Comparison of ENCODE assay signal across 8 cellular contexts in the genomic region with DNA sequence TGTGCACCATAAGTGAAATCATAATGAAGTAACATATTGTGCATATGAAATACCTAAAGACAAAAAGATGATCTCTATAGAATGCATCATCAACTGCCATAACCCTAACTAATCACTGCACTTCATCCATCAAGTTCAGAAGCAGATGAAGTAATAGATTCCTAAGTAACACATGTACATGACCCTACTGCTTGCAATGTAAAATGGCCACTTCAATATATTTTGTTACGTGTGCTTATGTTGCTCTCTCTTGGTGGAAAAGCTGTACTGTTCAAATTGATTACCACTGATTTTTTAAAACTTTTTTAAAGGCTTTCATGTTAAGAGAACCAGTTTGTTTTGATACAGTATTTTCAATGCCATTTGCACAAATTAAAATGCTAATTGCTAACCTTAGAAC.
DNase-seq lines count a peak whose midpoint lies in the region; ATAC-seq, FAIRE-seq and TF ChIP-seq lines count a peak whose summit lies in the region.

No MANE protein-coding gene starts in this region.

- no peak overlapping the region for H3K4me3 ChIP-seq in A549
- no peak overlapping the region for H3K4me3 ChIP-seq in OCI-LY3 (ENCODE audit: low read length)
- no peak overlapping the region for H3K4me3 ChIP-seq in H7 (ENCODE audit: insufficient read depth, low read depth, low read length)

- peak in 1 of 2 experiments; percentile 6 for DNase-seq in A549 (ENCODE audit: low read depth in 1 of 2, low spot score in 1 of 2)
- peak; percentile 24 to 34 for DNase-seq in frontal cortex (ENCODE audit: low spot score in 2 of 2)
- no peak for DNase-seq in GM19239 (ENCODE audit: insufficient read length, low spot score)
- no peak for DNase-seq in H7

- no peak for TF ChIP-seq CTCF in A549 (IDR thresholded peaks at IDR 0.05)
- peak; percentile 55 for TF ChIP-seq CTCF in OCI-LY3 (IDR thresholded peaks at IDR 0.05; ENCODE audit: low read depth, low read length)

- no peak overlapping the region for H2AFZ ChIP-seq in OCI-LY3 (ENCODE audit: low read depth, low read length)

- POLR2A ChIA-PET in A549 (lab: Yijun Ruan, JAX) = no interaction called here

- no peaks in the 10 kb centered on the region for H4K20me1 ChIP-seq in OCI-LY3 (ENCODE audit: insufficient read depth, low read length)

- no peak overlapping the region for H3K4me2 ChIP-seq in A549
- H3K4me2 ChIP-seq in OCI-LY3 (ENCODE audit: low read length) = no peak overlapping the region

- no peaks in the 10 kb centered on the region for H3K27me3 ChIP-seq in OCI-LY3 (ENCODE audit: low read depth, low read length)
- peaks cover 10% of the 10 kb centered on the region; the same call in 1 of the 2 replicates for H3K27me3 ChIP-seq in H7 (ENCODE audit: control insufficient read depth, insufficient read depth, low read length)

- no peak overlapping the region for H3K27ac ChIP-seq in A549
- H3K27ac ChIP-seq in OCI-LY3 (ENCODE audit: low read length) = no peak overlapping the region

- H3K36me3 ChIP-seq in OCI-LY3 (replicated peaks; ENCODE audit: low read depth, low read length) = no peaks in the 10 kb centered on the region
- no peaks in the 10 kb centered on the region for H3K36me3 ChIP-seq in H7 (replicated peaks; ENCODE audit: control insufficient read depth, insufficient read depth, low read length)

- H3K9ac ChIP-seq in OCI-LY3 (ENCODE audit: low read length) = no peak overlapping the region

- no peak for ATAC-seq in A549
- ATAC-seq in GM18870 (IDR thresholded peaks at IDR 0.05; ENCODE audit: unreplicated experiment) = peak; percentile 53
- no peak for ATAC-seq in GM18502 (IDR thresholded peaks at IDR 0.05; ENCODE audit: poor library complexity, unreplicated experiment)
- no peak for ATAC-seq in GM21390 (IDR thresholded peaks at IDR 0.05; ENCODE audit: unreplicated experiment)

- no peak for TF ChIP-seq POLR2A in A549 (IDR thresholded peaks at IDR 0.05; ENCODE audit: low read length)

- peak; percentile 11 to 28; a peak in 1 of 5 replicates for TF ChIP-seq RAD21 in A549 (conservative IDR thresholded peaks at IDR 0.05 in 1 of 2, IDR thresholded peaks at IDR 0.05 in 1 of 2)

- H3K4me1 ChIP-seq in A549 (no peaks in the 10 kb centered on the region), OCI-LY3 (ENCODE audit: low read length) (peaks cover 32% of the 10 kb centered on the region)

- no peak for FAIRE-seq in A549 (lab: Jason Lieb, UNC)
- peak; percentile 64 for FAIRE-seq in frontal cortex (lab: Jason Lieb, UNC)
- FAIRE-seq in GM19239 (lab: Jason Lieb, UNC) = no peak

- WGBS in A549 (ENCODE audit: missing lambda C conversion rate) = 33% methylated on average over 1 of the region's 1 CpG

- H3K9me3 ChIP-seq in A549 (no peaks in the 10 kb centered on the region), OCI-LY3 (ENCODE audit: insufficient read depth, low read length) (no peaks in the 10 kb centered on the region)

- CTCF ChIA-PET in A549 (lab: Yijun Ruan, JAX) = no interaction called here

- TF ChIP-seq EP300 in A549 (IDR thresholded peaks at IDR 0.05) = no peak

- no peaks in the 10 kb centered on the region for H3K79me2 ChIP-seq in OCI-LY3 (ENCODE audit: low read length)

TF ChIP-seq in A549, 52 proteins besides CTCF, POLR2A, EP300 and RAD21:
- TF ChIP-seq HOXB5 (CRISPR knock-in tag; IDR thresholded peaks at IDR 0.05) (no peak), RFX5 (IDR thresholded peaks at IDR 0.05) (no peak), SMC3 (IDR thresholded peaks at IDR 0.05) (no peak), CHD4 (IDR thresholded peaks at IDR 0.05; ENCODE audit: borderline replicate concordance) (no peak), NFE2L2 (conservative IDR thresholded peaks at IDR 0.05; ENCODE audit: low read length) (no peak), EHMT2 (IDR thresholded peaks at IDR 0.05; ENCODE audit: low read depth) (no peak), HOXB13 (CRISPR knock-in tag; IDR thresholded peaks at IDR 0.05; ENCODE audit: low read depth) (no peak), JUNB (IDR thresholded peaks at IDR 0.05) (no peak), ZSCAN20 (CRISPR knock-in tag; IDR thresholded peaks at IDR 0.05) (no peak), CBX2 (IDR thresholded peaks at IDR 0.05; ENCODE audit: borderline replicate concordance, low read depth) (no peak), TP53 (CRISPR knock-in tag; IDR thresholded peaks at IDR 0.05) (no peak), ZFP36 (IDR thresholded peaks at IDR 0.05; ENCODE audit: borderline replicate concordance, partially characterized antibody) (no peak), CEBPB (IDR thresholded peaks at IDR 0.05) (no peak), HOXA7 (CRISPR knock-in tag; IDR thresholded peaks at IDR 0.05) (no peak)
- TF ChIP-seq, protein P1, sequence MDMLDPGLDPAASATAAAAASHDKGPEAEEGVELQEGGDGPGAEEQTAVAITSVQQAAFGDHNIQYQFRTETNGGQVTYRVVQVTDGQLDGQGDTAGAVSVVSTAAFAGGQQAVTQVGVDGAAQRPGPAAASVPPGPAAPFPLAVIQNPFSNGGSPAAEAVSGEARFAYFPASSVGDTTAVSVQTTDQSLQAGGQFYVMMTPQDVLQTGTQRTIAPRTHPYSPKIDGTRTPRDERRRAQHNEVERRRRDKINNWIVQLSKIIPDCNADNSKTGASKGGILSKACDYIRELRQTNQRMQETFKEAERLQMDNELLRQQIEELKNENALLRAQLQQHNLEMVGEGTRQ (IDR thresholded peaks at IDR 0.05) = no peak
- TF ChIP-seq, protein P2, sequence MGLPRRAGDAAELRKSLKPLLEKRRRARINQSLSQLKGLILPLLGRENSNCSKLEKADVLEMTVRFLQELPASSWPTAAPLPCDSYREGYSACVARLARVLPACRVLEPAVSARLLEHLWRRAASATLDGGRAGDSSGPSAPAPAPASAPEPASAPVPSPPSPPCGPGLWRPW (IDR thresholded peaks at IDR 0.05) = no peak
- TF ChIP-seq, protein P3, sequence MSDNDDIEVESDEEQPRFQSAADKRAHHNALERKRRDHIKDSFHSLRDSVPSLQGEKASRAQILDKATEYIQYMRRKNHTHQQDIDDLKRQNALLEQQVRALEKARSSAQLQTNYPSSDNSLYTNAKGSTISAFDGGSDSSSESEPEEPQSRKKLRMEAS (IDR thresholded peaks at IDR 0.05) = no peak
- TF ChIP-seq, protein P4, sequence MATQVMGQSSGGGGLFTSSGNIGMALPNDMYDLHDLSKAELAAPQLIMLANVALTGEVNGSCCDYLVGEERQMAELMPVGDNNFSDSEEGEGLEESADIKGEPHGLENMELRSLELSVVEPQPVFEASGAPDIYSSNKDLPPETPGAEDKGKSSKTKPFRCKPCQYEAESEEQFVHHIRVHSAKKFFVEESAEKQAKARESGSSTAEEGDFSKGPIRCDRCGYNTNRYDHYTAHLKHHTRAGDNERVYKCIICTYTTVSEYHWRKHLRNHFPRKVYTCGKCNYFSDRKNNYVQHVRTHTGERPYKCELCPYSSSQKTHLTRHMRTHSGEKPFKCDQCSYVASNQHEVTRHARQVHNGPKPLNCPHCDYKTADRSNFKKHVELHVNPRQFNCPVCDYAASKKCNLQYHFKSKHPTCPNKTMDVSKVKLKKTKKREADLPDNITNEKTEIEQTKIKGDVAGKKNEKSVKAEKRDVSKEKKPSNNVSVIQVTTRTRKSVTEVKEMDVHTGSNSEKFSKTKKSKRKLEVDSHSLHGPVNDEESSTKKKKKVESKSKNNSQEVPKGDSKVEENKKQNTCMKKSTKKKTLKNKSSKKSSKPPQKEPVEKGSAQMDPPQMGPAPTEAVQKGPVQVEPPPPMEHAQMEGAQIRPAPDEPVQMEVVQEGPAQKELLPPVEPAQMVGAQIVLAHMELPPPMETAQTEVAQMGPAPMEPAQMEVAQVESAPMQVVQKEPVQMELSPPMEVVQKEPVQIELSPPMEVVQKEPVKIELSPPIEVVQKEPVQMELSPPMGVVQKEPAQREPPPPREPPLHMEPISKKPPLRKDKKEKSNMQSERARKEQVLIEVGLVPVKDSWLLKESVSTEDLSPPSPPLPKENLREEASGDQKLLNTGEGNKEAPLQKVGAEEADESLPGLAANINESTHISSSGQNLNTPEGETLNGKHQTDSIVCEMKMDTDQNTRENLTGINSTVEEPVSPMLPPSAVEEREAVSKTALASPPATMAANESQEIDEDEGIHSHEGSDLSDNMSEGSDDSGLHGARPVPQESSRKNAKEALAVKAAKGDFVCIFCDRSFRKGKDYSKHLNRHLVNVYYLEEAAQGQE (IDR thresholded peaks at IDR 0.05) = no peak

Comparison
In these comparisons a context has a peak if more than half of its experiments do, and no peak if none do; other contexts are left out.
1. DNase-seq: peak in frontal cortex (2 of 2); none in GM19239 (single experiment) and H7 (single experiment).